In the genomic region with DNA sequence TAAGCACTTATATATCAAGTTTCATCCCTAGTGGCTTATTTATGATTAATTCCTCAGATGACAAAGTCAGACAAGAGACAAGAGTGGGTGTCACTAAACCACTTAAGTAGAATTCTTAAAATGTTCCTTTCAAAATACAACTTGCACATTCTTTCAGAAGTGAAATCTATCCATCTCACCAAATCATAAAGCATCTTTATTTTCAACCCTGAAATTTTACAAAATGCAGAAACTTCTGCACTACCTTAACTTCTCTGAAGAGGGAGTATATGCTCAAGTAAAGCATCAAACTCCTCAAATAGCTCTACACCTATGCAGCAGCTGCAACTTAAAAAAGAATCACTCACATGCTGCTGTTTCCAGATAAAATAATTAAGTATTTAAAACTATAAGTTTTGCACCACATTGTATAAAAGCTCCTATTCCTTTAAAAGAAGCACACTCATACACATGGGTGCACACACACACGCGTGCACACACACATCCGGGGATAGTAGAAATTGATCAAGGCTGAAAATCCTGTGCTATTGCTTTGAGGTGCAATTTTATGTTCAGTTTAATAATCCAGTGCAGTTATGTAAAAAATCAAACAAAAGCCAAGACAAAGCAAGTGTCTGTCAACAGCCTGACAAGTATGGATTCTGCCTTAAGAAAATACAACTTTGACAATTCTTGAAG, we compare ENCODE assay signal across 9 cellular contexts.
DNase-seq lines count a peak whose midpoint lies in the region; ATAC-seq and TF ChIP-seq lines count a peak whose summit lies in the region.
"Had no signal": no experiment of that assay in that cellular context is flagged by ENCODE, and none has a peak within 500 bp of the region (broad histone marks: within the 10 kb centered on the region; RNA-seq: fewer than 3 reads in every experiment).

No MANE protein-coding gene starts in this region.

- POLR2A ChIA-PET in MCF 10A (lab: Yijun Ruan, JAX): interaction anchor here (0.6 kb wide), 1 partner anchor 951 kb away, joined by 4 read pairs; no protein-coding TSS in a partner anchor

- H3K4me1 Mint-ChIP-seq in MCF 10A (ENCODE audit: insufficient read depth, unreplicated experiment) (no peaks in the 10 kb centered on the region), naive B cell (peaks cover 8 to 16% (median 13%) of the 10 kb centered on the region in 3 donors)

- no peaks in the 10 kb centered on the region for H3K79me2 ChIP-seq in MM.1S (ENCODE audit: low read length)

- no peak overlapping the region for H3K27ac ChIP-seq in MM.1S (ENCODE audit: low read length)
- no peak overlapping the region for H3K27ac ChIP-seq in colonic mucosa
- H3K27ac ChIP-seq: epithelial cell of prostate had no signal

- H3K27me3 Mint-ChIP-seq in MCF 10A (ENCODE audit: insufficient read depth, unreplicated experiment) (no peaks in the 10 kb centered on the region), naive B cell (no peaks in the 10 kb centered on the region)

- peak; percentile 51 for TF ChIP-seq CTCF in MM.1S (IDR thresholded peaks at IDR 0.05; ENCODE audit: low read length)
- TF ChIP-seq CTCF in MCF 10A (IDR thresholded peaks at IDR 0.05; ENCODE audit: unreplicated experiment): peak; percentile 57
- no peak for TF ChIP-seq CTCF in colonic mucosa (IDR thresholded peaks at IDR 0.05)

- H4K20me1 ChIP-seq in MM.1S (ENCODE audit: insufficient read depth, low read length): no peaks in the 10 kb centered on the region

- BruUV-seq in MCF 10A (replicated peaks; lab: Mats Ljungman, UMichigan): no TSS peak

- H3K4me3 ChIP-seq in MM.1S (ENCODE audit: low read length): no peak overlapping the region
- no peak overlapping the region for H3K4me3 ChIP-seq in colonic mucosa

- H3K9me2 ChIP-seq in MM.1S (replicated peaks; ENCODE audit: insufficient read depth, low read length): no peaks in the 10 kb centered on the region

- H3F3A ChIP-seq in MM.1S (ENCODE audit: insufficient read depth, low read length): no peaks in the 10 kb centered on the region

- H3K4me3 Mint-ChIP-seq in MCF 10A (ENCODE audit: unreplicated experiment) (no peak overlapping the region), naive B cell (no peak overlapping the region)

- intact Hi-C loops in MCF 10A (cut with micrococcal nuclease): loop anchor here (5.0 kb wide), 2 partner anchors 74 to 519 kb away; no protein-coding TSS in a partner anchor
- intact Hi-C loops in colonic mucosa (cut with DNase I): no loop called here

- H3K4me1 ChIP-seq in MM.1S (ENCODE audit: low read length): no peaks in the 10 kb centered on the region
- no peaks in the 10 kb centered on the region for H3K4me1 ChIP-seq in colonic mucosa

- peak; percentile 58 for ATAC-seq in GM19452 (IDR thresholded peaks at IDR 0.05; ENCODE audit: unreplicated experiment)
- ATAC-seq in naive B cell (ENCODE audit: low read depth in 2 of 2): peak; percentile 53 to 67
- ATAC-seq in HG03108 (IDR thresholded peaks at IDR 0.05; ENCODE audit: unreplicated experiment): no peak

- no peaks in the 10 kb centered on the region for H3K27me3 ChIP-seq in MM.1S (replicated peaks; ENCODE audit: insufficient read depth, low read length)
- H3K27me3 ChIP-seq in colonic mucosa: no peaks in the 10 kb centered on the region

- no peak overlapping the region for H3K4me2 ChIP-seq in MM.1S (ENCODE audit: low read depth, low read length)

- no peak overlapping the region for H3K9ac ChIP-seq in MM.1S (ENCODE audit: low read length)
- no peak overlapping the region for H3K9ac ChIP-seq in colonic mucosa (ENCODE audit: low read depth in 2 of 2, low read length in 2 of 2)

- no peaks in the 10 kb centered on the region for H3K9me3 Mint-ChIP-seq in MCF 10A (ENCODE audit: unreplicated experiment)
- no peaks in the 10 kb centered on the region for H3K9me3 Mint-ChIP-seq in naive B cell

- DNase-seq in CD1c-positive myeloid dendritic cell (ENCODE audit: extremely low spot score) (peak; percentile 24), MM.1S (peak; percentile 44), MCF 10A (ENCODE audit: unreplicated experiment) (peak; percentile 25), naive B cell (no peak), NCI-H1436 (lab: John Stamatoyannopoulos, UW) (no peak), colonic mucosa (no peak)

- H3K36me3 Mint-ChIP-seq in MCF 10A (ENCODE audit: insufficient read depth, unreplicated experiment) (no peaks in the 10 kb centered on the region), naive B cell (peaks cover 0 to 4% of the 10 kb centered on the region in 2 donors)

- H2AFZ ChIP-seq in MM.1S (ENCODE audit: low read length): no peak overlapping the region

- CTCF ChIA-PET in MCF 10A (lab: Yijun Ruan, JAX): interaction anchor here (0.6 to 2.2 kb wide), 11 partner anchors 9 to 1234 kb away, joined by 3 to 12 read pairs (median 4); no protein-coding TSS in a partner anchor

- H3K36me3 ChIP-seq in MM.1S (replicated peaks; ENCODE audit: insufficient read depth, low read length): no peaks in the 10 kb centered on the region
- H3K36me3 ChIP-seq in colonic mucosa: no peaks in the 10 kb centered on the region

- H3K9me3 ChIP-seq in MM.1S (replicated peaks; ENCODE audit: insufficient read depth, low read length) (no peaks in the 10 kb centered on the region), colonic mucosa (no peaks in the 10 kb centered on the region)

- no peak overlapping the region for H3K27ac Mint-ChIP-seq in MCF 10A (ENCODE audit: low read depth, unreplicated experiment)
- H3K27ac Mint-ChIP-seq in naive B cell: no peak overlapping the region

Comparison
In these comparisons a context has a peak if more than half of its experiments do, and no peak if none do; other contexts are left out.
1. DNase-seq: peak in CD1c-positive myeloid dendritic cell (single experiment), MM.1S (single experiment) and MCF 10A (single experiment); none in naive B cell (single experiment), NCI-H1436 (single experiment) and colonic mucosa (single experiment).